1 cellular context compared by ENCODE assay signal in genomic region chrX:40083120-40083978, GRCh38.
TF ChIP-seq lines count a peak whose summit lies in the region.

No MANE protein-coding gene starts in this region.

TF ChIP-seq in K562, 482 proteins besides CTCF, POLR2A, EP300 and RAD21 (continued from another document and continues in another):
- TF ChIP-seq MXD1 (CRISPR knock-in tag; IDR thresholded peaks at IDR 0.05; ENCODE audit: borderline replicate concordance, poor library complexity, severe bottlenecking) (no peak), NFRKB (IDR thresholded peaks at IDR 0.05; ENCODE audit: low read depth) (no peak), SUPT5H (IDR thresholded peaks at IDR 0.05) (peak; percentile 39; the same call in 1 of the 2 replicates), SIN3A (IDR thresholded peaks at IDR 0.05; ENCODE audit: borderline replicate concordance in 2 of 2, control insufficient read depth in 1 of 2, low read depth in 2 of 2, low read length in 2 of 2) (0 out of 4 replicates have a peak, but pooled peaks of 1 of the 2 experiments have one; percentile 30), ZNF121 (CRISPR knock-in tag; conservative IDR thresholded peaks at IDR 0.05) (no peak), STAG1 (CRISPR knock-in tag; IDR thresholded peaks at IDR 0.05; ENCODE audit: borderline replicate concordance) (no peak), ZBTB9 (CRISPR knock-in tag; IDR thresholded peaks at IDR 0.05) (no peak), ZNF24 (IDR thresholded peaks at IDR 0.05) (no peak), HMGN3 (IDR thresholded peaks at IDR 0.05; ENCODE audit: borderline replicate concordance, extremely low read depth, insufficient read length, low read depth, low read length) (peak; percentile 12), IRF9 (tag; IDR thresholded peaks at IDR 0.05) (no peak), TEAD1 (CRISPR knock-in tag; IDR thresholded peaks at IDR 0.05) (no peak), FIP1L1 (IDR thresholded peaks at IDR 0.05; ENCODE audit: low read depth, low read length, poor library complexity, severe bottlenecking) (peak; percentile 38), TSC22D4 (tag; IDR thresholded peaks at IDR 0.05) (no peak), ARID4B (CRISPR knock-in tag; IDR thresholded peaks at IDR 0.05) (no peak), ZBTB49 (CRISPR knock-in tag; IDR thresholded peaks at IDR 0.05; ENCODE audit: borderline replicate concordance) (no peak), POLR2G (IDR thresholded peaks at IDR 0.05; ENCODE audit: low read depth, low read length) (peak; percentile 83), ZNF707 (CRISPR knock-in tag; conservative IDR thresholded peaks at IDR 0.05) (no peak), ZFPM2 (CRISPR knock-in tag; IDR thresholded peaks at IDR 0.05) (no peak), EWSR1 (IDR thresholded peaks at IDR 0.05; ENCODE audit: borderline replicate concordance, low read depth, partially characterized antibody) (no peak), HDAC1 (IDR thresholded peaks at IDR 0.05) (peak in 1 of 2 experiments; percentile 15; a peak in 1 of 4 replicates), RHOXF2B (CRISPR knock-in tag; conservative IDR thresholded peaks at IDR 0.05) (no peak), RBFOX2 (IDR thresholded peaks at IDR 0.05; ENCODE audit: low read depth, low read length) (peak; percentile 69), JUNB (CRISPR knock-in tag; conservative IDR thresholded peaks at IDR 0.05) (no peak), RBM22 (IDR thresholded peaks at IDR 0.05; ENCODE audit: low read depth, low read length, poor library complexity, severe bottlenecking) (peak; percentile 88), FOXK2 (conservative IDR thresholded peaks at IDR 0.05 in 1 of 2, IDR thresholded peaks at IDR 0.05 in 1 of 2; ENCODE audit: low read depth in 2 of 2) (no peak), EGR1 (conservative IDR thresholded peaks at IDR 0.05) (peak; percentile 62), RFX5 (IDR thresholded peaks at IDR 0.05; ENCODE audit: low read depth, low read length) (no peak), TEAD4 (IDR thresholded peaks at IDR 0.05; ENCODE audit: low read length) (no peak), TEAD4 (CRISPR knock-in tag; IDR thresholded peaks at IDR 0.05; ENCODE audit: borderline replicate concordance) (no peak), ZNF282 (CRISPR knock-in tag; IDR thresholded peaks at IDR 0.05) (no peak), ZNF280A (IDR thresholded peaks at IDR 0.05; ENCODE audit: low read depth, partially characterized antibody) (no peak), ZNF134 (CRISPR knock-in tag; conservative IDR thresholded peaks at IDR 0.05) (no peak), TOE1 (IDR thresholded peaks at IDR 0.05; ENCODE audit: borderline replicate concordance) (no peak), TOE1 (CRISPR knock-in tag; IDR thresholded peaks at IDR 0.05; ENCODE audit: borderline replicate concordance, low read depth) (no peak), SREBF2 (CRISPR knock-in tag; IDR thresholded peaks at IDR 0.05) (no peak), SAFB (IDR thresholded peaks at IDR 0.05; ENCODE audit: borderline replicate concordance, low read depth, low read length) (no peak), PHTF2 (CRISPR knock-in tag; IDR thresholded peaks at IDR 0.05) (no peak), NUFIP1 (IDR thresholded peaks at IDR 0.05; ENCODE audit: partially characterized antibody) (no peak), MLLT1 (IDR thresholded peaks at IDR 0.05) (no peak), KLF16 (IDR thresholded peaks at IDR 0.05) (no peak), ZNF146 (CRISPR knock-in tag; IDR thresholded peaks at IDR 0.05; ENCODE audit: unreplicated experiment) (no peak), KDM1A (IDR thresholded peaks at IDR 0.05) (peak in 1 of 2 experiments; percentile 21; a peak in 1 of 4 replicates), ZNF444 (CRISPR knock-in tag; IDR thresholded peaks at IDR 0.05) (0 out of 2 replicates have a peak, but pooled peaks have one; percentile 45), SLC30A9 (CRISPR knock-in tag; IDR thresholded peaks at IDR 0.05) (no peak), PRDM10 (IDR thresholded peaks at IDR 0.05; ENCODE audit: partially characterized antibody) (peak; percentile 3), NR0B1 (IDR thresholded peaks at IDR 0.05; ENCODE audit: partially characterized antibody) (no peak), GABPB2 (CRISPR knock-in tag; conservative IDR thresholded peaks at IDR 0.05) (no peak), TCF3 (CRISPR knock-in tag; IDR thresholded peaks at IDR 0.05) (peak; percentile 52), POLR2B (IDR thresholded peaks at IDR 0.05; ENCODE audit: low read depth, partially characterized antibody) (peak; percentile 31), ARID1B (IDR thresholded peaks at IDR 0.05) (peak; percentile 23)
